In genomic region chr20:50724851-50725721, GRCh38 we compare ENCODE assay signal across 8 cellular contexts.
DNase-seq lines count a peak whose midpoint lies in the region; ATAC-seq and FAIRE-seq lines count a peak whose summit lies in the region.

No MANE protein-coding gene starts in this region.

- DNase-seq in EL: peak; percentile 99
- peak; percentile 100 for DNase-seq in RCC 7860 (ENCODE audit: low spot score)
- DNase-seq in caudate nucleus (lab: John Stamatoyannopoulos, UW): peak in 54 of 61 donors; percentile 6 to 96 (median 72)
- DNase-seq in middle frontal gyrus (ENCODE audit: extremely low spot score, low spot score): peak; percentile 13
- peak; percentile 37 to 68 for DNase-seq in stimulated activated effector memory CD8-positive, alpha-beta T cell treated with anti-CD3 and anti-CD28 coated beads, Interleukin-12 subunit alpha, Interleukin-12 subunit beta, amount 100 ng/mL, for 72 hours (ENCODE audit: low spot score in 2 of 2)
- DNase-seq in NK-92 (lab: John Stamatoyannopoulos, UW; ENCODE audit: unreplicated experiment): no peak
- DNase-seq in effector memory CD8-positive, alpha-beta T cell: no peak
- no peak for DNase-seq in NOMO-1 (lab: John Stamatoyannopoulos, UW; ENCODE audit: unreplicated experiment in 2 of 2)

- no peaks in the 10 kb centered on the region for H3K27me3 Mint-ChIP-seq in effector memory CD8-positive, alpha-beta T cell

- no peak overlapping the region for H3K27ac Mint-ChIP-seq in stimulated activated effector memory CD8-positive, alpha-beta T cell treated with anti-CD3 and anti-CD28 coated beads, Interleukin-12 subunit alpha, Interleukin-12 subunit beta, amount 100 ng/mL, for 72 hours
- H3K27ac Mint-ChIP-seq in effector memory CD8-positive, alpha-beta T cell: no peak overlapping the region

- H3K9me3 Mint-ChIP-seq in stimulated activated effector memory CD8-positive, alpha-beta T cell treated with anti-CD3 and anti-CD28 coated beads, Interleukin-12 subunit alpha, Interleukin-12 subunit beta, amount 100 ng/mL, for 72 hours: no peaks in the 10 kb centered on the region
- H3K9me3 Mint-ChIP-seq in effector memory CD8-positive, alpha-beta T cell: no peaks in the 10 kb centered on the region

- peaks cover 5% of the 10 kb centered on the region for H3K4me1 Mint-ChIP-seq in stimulated activated effector memory CD8-positive, alpha-beta T cell treated with anti-CD3 and anti-CD28 coated beads, Interleukin-12 subunit alpha, Interleukin-12 subunit beta, amount 100 ng/mL, for 72 hours
- H3K4me1 Mint-ChIP-seq in effector memory CD8-positive, alpha-beta T cell (ENCODE audit: low read depth in 2 of 2): no peaks in the 10 kb centered on the region

- no peak overlapping the region for H3K4me3 Mint-ChIP-seq in stimulated activated effector memory CD8-positive, alpha-beta T cell treated with anti-CD3 and anti-CD28 coated beads, Interleukin-12 subunit alpha, Interleukin-12 subunit beta, amount 100 ng/mL, for 72 hours
- H3K4me3 Mint-ChIP-seq in effector memory CD8-positive, alpha-beta T cell: no peak overlapping the region

- peak; percentile 98 for ATAC-seq in stimulated activated effector memory CD8-positive, alpha-beta T cell treated with anti-CD3 and anti-CD28 coated beads, Interleukin-12 subunit alpha, Interleukin-12 subunit beta, amount 100 ng/mL, for 72 hours
- ATAC-seq in effector memory CD8-positive, alpha-beta T cell (replicated peaks): no peak

- H3K27ac ChIP-seq in caudate nucleus (ENCODE audit: low read depth, low read length): no peak overlapping the region

- no peaks in the 10 kb centered on the region for H3K36me3 Mint-ChIP-seq in stimulated activated effector memory CD8-positive, alpha-beta T cell treated with anti-CD3 and anti-CD28 coated beads, Interleukin-12 subunit alpha, Interleukin-12 subunit beta, amount 100 ng/mL, for 72 hours
- no peaks in the 10 kb centered on the region for H3K36me3 Mint-ChIP-seq in effector memory CD8-positive, alpha-beta T cell (ENCODE audit: insufficient read depth)

- FAIRE-seq in RCC 7860 (lab: Jason Lieb, UNC): peak; percentile 96

Comparison
In these comparisons a context has a peak if more than half of its experiments do, and no peak if none do; other contexts are left out.
1. DNase-seq: peak in EL (single experiment), RCC 7860 (single experiment), caudate nucleus (54 of 61), middle frontal gyrus (single experiment) and stimulated activated effector memory CD8-positive, alpha-beta T cell treated with anti-CD3 and anti-CD28 coated beads, Interleukin-12 subunit alpha, Interleukin-12 subunit beta, amount 100 ng/mL, for 72 hours (2 of 2); none in NK-92 (single experiment), effector memory CD8-positive, alpha-beta T cell (0 of 3) and NOMO-1 (0 of 2).